Comparison of ENCODE assay signal across 8 cellular contexts in genomic region chr11:71452354-71453020, GRCh38. TPM values are rescaled to one million over a fixed set of nuclear protein-coding genes. Genes with fewer than 3 reads are reported as not detected.
DNase-seq lines count a peak whose midpoint lies in the region; ATAC-seq, FAIRE-seq and TF ChIP-seq lines count a peak whose summit lies in the region.

No MANE protein-coding gene starts in this region.

- peak overlapping the region; percentile 72 for H3K4me3 ChIP-seq in GM12864 (ENCODE audit: low read depth, low read length)
- H3K4me3 ChIP-seq in choroid plexus epithelial cell (ENCODE audit: low read depth, low read length), result peak overlapping the region; percentile 98
- H3K4me3 ChIP-seq in HepG2 (replicated peaks in 1 of 3; ENCODE audit: insufficient read depth in 1 of 3, low read depth in 2 of 3, low read length in 3 of 3), result peak overlapping the region; percentile 70 to 99 (median 87)

- peaks cover 22% of the 10 kb centered on the region for H3K36me3 Mint-ChIP-seq in WTC11

- CTCF ChIA-PET in WTC11 (lab: Charles Lee), result interaction anchor here (0.7 to 2.9 kb wide), 18 partner anchors 9 to 1455 kb away, joined by 3 to 16 read pairs (median 4); no protein-coding TSS in a partner anchor
- CTCF ChIA-PET in HepG2 (lab: Yijun Ruan, JAX; ENCODE audit: low intra/inter-chr PET ratio, low total read pairs), result no interaction called here

- peak; percentile 3 for ATAC-seq in WTC11
- ATAC-seq in HepG2, result peak; percentile 2
- ATAC-seq in HG03135 (IDR thresholded peaks at IDR 0.05; ENCODE audit: unreplicated experiment), result no peak
- ATAC-seq in GM19467 (IDR thresholded peaks at IDR 0.05; ENCODE audit: unreplicated experiment), result no peak

- peak overlapping the region; percentile 88 for H3K4me3 Mint-ChIP-seq in WTC11

- H3K4me1 ChIP-seq in HepG2 (ENCODE audit: insufficient read depth, low read length), result peaks cover 44% of the 10 kb centered on the region

- peak overlapping the region; percentile 51 for H3K27ac ChIP-seq in HepG2 (ENCODE audit: extremely low read length, insufficient read depth, low read length)

- in situ Hi-C loops in HepG2 (cut with HindIII; ENCODE audit: extremely low pct_ligation_motif_present, low pct_unique_long_range_greater_than_20kb), result no loop called here

- H3K4me2 ChIP-seq in HepG2 (ENCODE audit: low read depth, low read length), result peak overlapping the region; percentile 84

- H3K27me3 ChIP-seq in HepG2 (ENCODE audit: control insufficient read depth in 1 of 2, insufficient read depth in 2 of 2, low read length in 2 of 2), result no peaks in the 10 kb centered on the region

- H3K9me3 ChIP-seq in HepG2 (ENCODE audit: low read length), result no peaks in the 10 kb centered on the region

- H3K9ac ChIP-seq in HepG2 (ENCODE audit: insufficient read depth, low read depth, low read length), result peak overlapping the region; percentile 43

- no peaks in the 10 kb centered on the region for H3K27me3 Mint-ChIP-seq in WTC11 (ENCODE audit: low read depth)

- no TSS peak for BruUV-seq in HepG2 (replicated peaks; lab: Mats Ljungman, UMichigan)

- H3K27ac Mint-ChIP-seq in WTC11, result peak overlapping the region; percentile 97

- no peak overlapping the region for H2AFZ ChIP-seq in HepG2 (ENCODE audit: low read length)

- no peak for FAIRE-seq in HepG2 (lab: Jason Lieb, UNC)

- H4K20me1 ChIP-seq in HepG2 (ENCODE audit: insufficient read depth, low read length), result no peaks in the 10 kb centered on the region

- TF ChIP-seq RAD21 in HepG2 (CRISPR knock-in tag; IDR thresholded peaks at IDR 0.05), result no peak

- no peak for TF ChIP-seq EP300 in HepG2 (IDR thresholded peaks at IDR 0.05; ENCODE audit: low read depth in 2 of 2, low read length in 2 of 2)
- TF ChIP-seq EP300 in HepG2 (CRISPR knock-in tag; IDR thresholded peaks at IDR 0.05; ENCODE audit: borderline replicate concordance), result no peak

- intact Hi-C loops in HepG2 (cut with micrococcal nuclease; ENCODE audit: unreplicated experiment), result no loop called here

- H3K4me1 Mint-ChIP-seq in WTC11, result peaks cover 35% of the 10 kb centered on the region

- POLR2A ChIA-PET in WTC11 (lab: Charles Lee), result interaction anchor here (0.7 kb wide), 1 partner anchor 26 kb away, joined by 3 read pairs; no protein-coding TSS in a partner anchor
- POLR2A ChIA-PET in HepG2 (lab: Yijun Ruan, JAX), result interaction anchor here (0.6 to 1.0 kb wide), 6 partner anchors 14 to 378 kb away, joined by 3 to 8 read pairs (median 4); no protein-coding TSS in a partner anchor

- H3K36me3 ChIP-seq in HepG2 (replicated peaks in 1 of 2; ENCODE audit: control insufficient read depth in 1 of 2, insufficient read depth in 2 of 2, low read length in 2 of 2), result peaks cover 6 to 25% of the 10 kb centered on the region in 2 experiments; a peak in 4 of 5 replicates

- peaks cover 40% of the 10 kb centered on the region for H3K79me2 ChIP-seq in HepG2 (ENCODE audit: insufficient read depth, low read length)

- DNase-seq in GM12864 (ENCODE audit: low read depth) (peak; percentile 26), NCI-H1092 (lab: John Stamatoyannopoulos, UW) (peak; percentile 53), WTC11 (ENCODE audit: low spot score) (peak; percentile 48), choroid plexus epithelial cell (ENCODE audit: low read depth) (peak; percentile 63), HepG2 (ENCODE audit: low spot score) (peak; percentile 11)
- peak; percentile 59 for DNase-seq in stimulated activated CD4-positive, alpha-beta T cell treated with anti-CD3 and anti-CD28 coated beads, Interleukin-4, amount 100 ng/mL, for 24 hours

- no peak for TF ChIP-seq CTCF in GM12864 (IDR thresholded peaks at IDR 0.05; ENCODE audit: low read depth, low read length, missing control alignments)
- no peak for TF ChIP-seq CTCF in WTC11 (IDR thresholded peaks at IDR 0.05)
- no peak for TF ChIP-seq CTCF in choroid plexus epithelial cell (conservative IDR thresholded peaks at IDR 0.05; ENCODE audit: low read depth, low read length)
- TF ChIP-seq CTCF in HepG2 (CRISPR knock-in tag; IDR thresholded peaks at IDR 0.05), result no peak

- H3K9me3 Mint-ChIP-seq in WTC11, result no peaks in the 10 kb centered on the region

- 36% methylated on average over 27 of the region's 34 CpGs for WGBS in HepG2 (ENCODE audit: low lambda C conversion rate)

- no peak for TF ChIP-seq POLR2A in HepG2 (IDR thresholded peaks at IDR 0.05; ENCODE audit: insufficient read depth in 1 of 2, low read depth in 2 of 2, low read length in 2 of 2)

TF ChIP-seq in WTC11, 78 proteins besides CTCF, POLR2A, EP300 and RAD21 (continues in another document):
- TF ChIP-seq USF2 (CRISPR knock-in tag; IDR thresholded peaks at IDR 0.05), result no peak
- TF ChIP-seq GTF2I (CRISPR knock-in tag; conservative IDR thresholded peaks at IDR 0.05), result no peak

TF ChIP-seq in HepG2, 621 proteins besides CTCF, POLR2A, EP300 and RAD21 (continues in another document):
- TF ChIP-seq NONO (IDR thresholded peaks at IDR 0.05) (no peak), NONO (CRISPR knock-in tag; conservative IDR thresholded peaks at IDR 0.05) (no peak), LRRFIP1 (CRISPR knock-in tag; conservative IDR thresholded peaks at IDR 0.05) (no peak), ZNF234 (CRISPR knock-in tag; conservative IDR thresholded peaks at IDR 0.05) (no peak)

RNA-seq across cellular contexts. Expression of gene NADSYN1, which starts 0.5 kb away (rescaled TPM):
- total RNA-seq in WTC11 (2021), result 43.4 to 45.6 TPM (median 45.1 TPM) in 3 replicates
- 27.1 and 35.7 TPM in 2 replicates for total RNA-seq in HepG2 (2016; rRNA removed; fragmentation: Illumina TruSeq; extraction: Trizol)
- total RNA-seq in HepG2 (2016; cell fraction: cytosol; rRNA removed; fragmentation: Illumina TruSeq; extraction: Trizol; ENCODE audit: low read depth), result 8.5 and 12.4 TPM in 2 replicates
- 24.1 and 36.5 TPM in 2 replicates for total RNA-seq in HepG2 (2016; cell fraction: insoluble cytoplasmic fraction; rRNA removed; fragmentation: Illumina TruSeq; extraction: Trizol)
- total RNA-seq in HepG2 (2016; cell fraction: membrane; rRNA removed; fragmentation: Illumina TruSeq; extraction: Trizol), result 13.6 and 14.7 TPM in 2 replicates
- 51.5 and 52.3 TPM in 2 replicates for total RNA-seq in HepG2 (2016; cell fraction: nucleus; rRNA removed; fragmentation: Illumina TruSeq; extraction: Trizol)
- polyA plus RNA-seq in HepG2 (2011; rRNA removed), result 51.5 and 63.4 TPM in 2 replicates
- polyA plus RNA-seq in HepG2 (2011; cell fraction: cytosol; rRNA removed), result 35.3 and 38.4 TPM in 2 replicates
- polyA plus RNA-seq in HepG2 (2011; cell fraction: nucleus; rRNA removed), result 278 and 289 TPM in 2 replicates
- 36.9 and 39.9 TPM in 2 replicates for polyA plus RNA-seq in HepG2 (2012)
- polyA plus RNA-seq in HepG2 (2016; cell fraction: cytosol; fragmentation: Illumina TruSeq; extraction: Trizol; ENCODE audit: low read depth), result 8.2 and 8.4 TPM in 2 replicates
- polyA plus RNA-seq in HepG2 (2016; cell fraction: insoluble cytoplasmic fraction; fragmentation: Illumina TruSeq; extraction: Trizol; ENCODE audit: low read depth), result 21.4 and 22.2 TPM in 2 replicates
- polyA plus RNA-seq in HepG2 (2016; cell fraction: membrane; fragmentation: Illumina TruSeq; extraction: Trizol; ENCODE audit: low read depth), result 8.4 and 8.9 TPM in 2 replicates
- polyA plus RNA-seq in HepG2 (2016; cell fraction: nucleus; fragmentation: Illumina TruSeq; extraction: Trizol; ENCODE audit: insufficient read depth, low read depth), result 95.9 and 99.0 TPM in 2 replicates
- 80.9 and 97.1 TPM in 2 replicates for polyA minus RNA-seq in HepG2 (2011; rRNA and poly(A)+ RNA removed; ENCODE audit: low replicate concordance)
- 17.1 and 19.6 TPM in 2 replicates for polyA minus RNA-seq in HepG2 (2011; cell fraction: cytosol; rRNA and poly(A)+ RNA removed)
- polyA minus RNA-seq in HepG2 (2011; cell fraction: nucleus; rRNA and poly(A)+ RNA removed), result 117 and 142 TPM in 2 replicates

RNA-seq across cellular contexts. Expression of gene DHCR7, which starts 4.3 kb away (rescaled TPM):
- 104 to 120 TPM (median 120 TPM) in 3 replicates for total RNA-seq in WTC11 (2021)
- total RNA-seq in HepG2 (2016; rRNA removed; fragmentation: Illumina TruSeq; extraction: Trizol), result 40.4 and 96.0 TPM in 2 replicates
- 11.3 and 13.3 TPM in 2 replicates for total RNA-seq in HepG2 (2016; cell fraction: cytosol; rRNA removed; fragmentation: Illumina TruSeq; extraction: Trizol; ENCODE audit: low read depth)
- 38.3 and 98.7 TPM in 2 replicates for total RNA-seq in HepG2 (2016; cell fraction: insoluble cytoplasmic fraction; rRNA removed; fragmentation: Illumina TruSeq; extraction: Trizol)
- total RNA-seq in HepG2 (2016; cell fraction: membrane; rRNA removed; fragmentation: Illumina TruSeq; extraction: Trizol), result 26.9 and 29.4 TPM in 2 replicates
- total RNA-seq in HepG2 (2016; cell fraction: nucleus; rRNA removed; fragmentation: Illumina TruSeq; extraction: Trizol), result 77.9 and 89.2 TPM in 2 replicates
- 143 and 241 TPM in 2 replicates for polyA plus RNA-seq in HepG2 (2011; rRNA removed)
- 92.8 and 116 TPM in 2 replicates for polyA plus RNA-seq in HepG2 (2011; cell fraction: cytosol; rRNA removed)
- 82.1 and 131 TPM in 2 replicates for polyA plus RNA-seq in HepG2 (2011; cell fraction: nucleus; rRNA removed)
- 315 and 354 TPM in 2 replicates for polyA plus RNA-seq in HepG2 (2012)
- 16.5 and 16.7 TPM in 2 replicates for polyA plus RNA-seq in HepG2 (2016; cell fraction: cytosol; fragmentation: Illumina TruSeq; extraction: Trizol; ENCODE audit: low read depth)
- 50.6 and 73.9 TPM in 2 replicates for polyA plus RNA-seq in HepG2 (2016; cell fraction: insoluble cytoplasmic fraction; fragmentation: Illumina TruSeq; extraction: Trizol; ENCODE audit: low read depth)
- 26.0 and 32.3 TPM in 2 replicates for polyA plus RNA-seq in HepG2 (2016; cell fraction: membrane; fragmentation: Illumina TruSeq; extraction: Trizol; ENCODE audit: low read depth)
- polyA plus RNA-seq in HepG2 (2016; cell fraction: nucleus; fragmentation: Illumina TruSeq; extraction: Trizol; ENCODE audit: insufficient read depth, low read depth), result 165 and 172 TPM in 2 replicates
- 160 and 313 TPM in 2 replicates for polyA minus RNA-seq in HepG2 (2011; rRNA and poly(A)+ RNA removed; ENCODE audit: low replicate concordance)
- 161 and 251 TPM in 2 replicates for polyA minus RNA-seq in HepG2 (2011; cell fraction: cytosol; rRNA and poly(A)+ RNA removed)
- 34.2 and 48.4 TPM in 2 replicates for polyA minus RNA-seq in HepG2 (2011; cell fraction: nucleus; rRNA and poly(A)+ RNA removed)

Comparison
In these comparisons a context has a peak if more than half of its experiments do, and no peak if none do; other contexts are left out.
1. DNase-seq: peak in every context shown above with its lines; median percentile 63 in choroid plexus epithelial cell; 59 in stimulated activated CD4-positive, alpha-beta T cell treated with anti-CD3 and anti-CD28 coated beads, Interleukin-4, amount 100 ng/mL, for 24 hours; 53 in NCI-H1092; 48 in WTC11; 26 in GM12864; 11 in HepG2.
2. ATAC-seq: peak in WTC11 (single experiment) and HepG2 (single experiment); none in HG03135 (single experiment) and GM19467 (single experiment).
3. Peak in every context shown above with its lines, with median percentiles within 50 percentile points of each other: H3K4me3 ChIP-seq.